Comparison of ENCODE assay signal across 8 cellular contexts in genomic region chr16:73048292-73049050, GRCh38. TPM values are rescaled to one million over a fixed set of nuclear protein-coding genes. Genes with fewer than 3 reads are reported as not detected.
DNase-seq lines count a peak whose midpoint lies in the region; ATAC-seq, FAIRE-seq and TF ChIP-seq lines count a peak whose summit lies in the region.

No MANE protein-coding gene starts in this region.

- peak overlapping the region; percentile 92 for H3K9ac ChIP-seq in HepG2 (ENCODE audit: insufficient read depth, low read depth, low read length)

- H3K9me3 ChIP-seq in breast epithelium (no peaks in the 10 kb centered on the region), HepG2 (ENCODE audit: low read length) (no peaks in the 10 kb centered on the region), tibial nerve (no peaks in the 10 kb centered on the region)

- peaks cover 94% of the 10 kb centered on the region for H3K79me2 ChIP-seq in HepG2 (ENCODE audit: insufficient read depth, low read length)

- peak overlapping the region; percentile 65 to 90 (median 86) for H3K4me3 ChIP-seq in breast epithelium
- peak overlapping the region; percentile 69 to 93 (median 89) for H3K4me3 ChIP-seq in HepG2 (replicated peaks in 1 of 3; ENCODE audit: insufficient read depth in 1 of 3, low read depth in 2 of 3, low read length in 3 of 3)
- H3K4me3 ChIP-seq in tibial nerve, result peak overlapping the region; percentile 71 to 91 (median 81)

- peaks cover 0 to 6% of the 10 kb centered on the region in 2 donors for H3K4me1 ChIP-seq in breast epithelium
- H3K4me1 ChIP-seq in HepG2 (ENCODE audit: insufficient read depth, low read length), result peaks cover 87% of the 10 kb centered on the region
- H3K4me1 ChIP-seq in tibial nerve, result peaks cover 0 to 87% (median 39%) of the 10 kb centered on the region in 4 donors

- H3K27ac ChIP-seq in breast epithelium, result peak overlapping the region; percentile 85 to 94
- H3K27ac ChIP-seq in HepG2 (ENCODE audit: extremely low read length, insufficient read depth, low read length), result peak overlapping the region; percentile 89
- peak overlapping the region; percentile 83 to 99 (median 96) for H3K27ac ChIP-seq in tibial nerve

- no peaks in the 10 kb centered on the region for H3K36me3 ChIP-seq in breast epithelium
- H3K36me3 ChIP-seq in HepG2 (replicated peaks in 1 of 2; ENCODE audit: control insufficient read depth in 1 of 2, insufficient read depth in 2 of 2, low read length in 2 of 2), result no peaks in the 10 kb centered on the region
- no peaks in the 10 kb centered on the region for H3K36me3 ChIP-seq in tibial nerve

- peak overlapping the region; percentile 98 for H3K4me2 ChIP-seq in HepG2 (ENCODE audit: low read depth, low read length)

- in situ Hi-C loops in HepG2 (cut with HindIII; ENCODE audit: extremely low pct_ligation_motif_present, low pct_unique_long_range_greater_than_20kb), result loop anchor here (5.0 kb wide), 1 partner anchor 101 kb away; no protein-coding TSS in a partner anchor

- TF ChIP-seq RAD21 in HepG2 (CRISPR knock-in tag; IDR thresholded peaks at IDR 0.05), result peak; percentile 59

- peak; percentile 8 for FAIRE-seq in HepG2 (lab: Jason Lieb, UNC)

- WGBS in HepG2 (ENCODE audit: low lambda C conversion rate), result 2% methylated on average over 18 of the region's 56 CpGs
- 7 to 19% methylated on average over 15 to 32 of the region's 56 CpGs for WGBS in tibial nerve, 2 donors

- intact Hi-C loops in breast epithelium (cut with DNase I; ENCODE audit: low total_unique reads) (no loop called here), HepG2 (cut with micrococcal nuclease; ENCODE audit: unreplicated experiment) (loop anchor here (2.0 to 10.0 kb wide), 4 partner anchors 28 to 214 kb away; no protein-coding TSS in a partner anchor)

- CTCF ChIA-PET in HepG2 (lab: Yijun Ruan, JAX; ENCODE audit: low intra/inter-chr PET ratio, low total read pairs), result no interaction called here

- POLR2A ChIA-PET in HepG2 (lab: Yijun Ruan, JAX), result interaction anchor here (0.9 to 5.4 kb wide), 9 partner anchors 7 to 171 kb away, joined by 4 to 49 read pairs (median 6); no protein-coding TSS in a partner anchor

- BruUV-seq in HepG2 (replicated peaks; lab: Mats Ljungman, UMichigan), result no TSS peak

- no peak for DNase-seq in breast epithelium (ENCODE audit: low spot score in 2 of 2)
- peak; percentile 84 for DNase-seq in HepG2 (ENCODE audit: low spot score)
- DNase-seq in tibial nerve (ENCODE audit: low spot score in 2 of 2), result peak in 1 of 2 donors; percentile 49
- DNase-seq in occipital lobe (lab: John Stamatoyannopoulos, UW), result no peak

- TF ChIP-seq POLR2A in GM18505 (IDR thresholded peaks at IDR 0.05; ENCODE audit: borderline replicate concordance, extremely low read depth, insufficient read depth, insufficient read length) (no peak), breast epithelium (IDR thresholded peaks at IDR 0.05) (no peak), HepG2 (IDR thresholded peaks at IDR 0.05; ENCODE audit: insufficient read depth in 1 of 2, low read depth in 2 of 2, low read length in 2 of 2) (peak; percentile 63 to 64; a peak in 3 of 4 replicates), tibial nerve (IDR thresholded peaks at IDR 0.05) (no peak)

- H4K20me1 ChIP-seq in HepG2 (ENCODE audit: insufficient read depth, low read length), result peaks cover 2% of the 10 kb centered on the region; the same call in 1 of the 2 replicates

- H3K27me3 ChIP-seq in breast epithelium, result no peaks in the 10 kb centered on the region
- H3K27me3 ChIP-seq in HepG2 (ENCODE audit: control insufficient read depth in 1 of 2, insufficient read depth in 2 of 2, low read length in 2 of 2), result no peaks in the 10 kb centered on the region; a peak in 2 of 5 replicates
- no peaks in the 10 kb centered on the region for H3K27me3 ChIP-seq in tibial nerve

- H2AFZ ChIP-seq in HepG2 (ENCODE audit: low read length), result no peak overlapping the region

- ATAC-seq in GM18505 (IDR thresholded peaks at IDR 0.05; ENCODE audit: unreplicated experiment), result peak; percentile 11
- ATAC-seq in HG03457 (IDR thresholded peaks at IDR 0.05; ENCODE audit: unreplicated experiment), result peak; percentile 60
- ATAC-seq in HepG2, result peak; percentile 78
- no peak for ATAC-seq in GM19035 (IDR thresholded peaks at IDR 0.05; ENCODE audit: unreplicated experiment)
- ATAC-seq in HG03565 (IDR thresholded peaks at IDR 0.05; ENCODE audit: unreplicated experiment), result no peak

- TF ChIP-seq EP300 in HepG2 (IDR thresholded peaks at IDR 0.05; ENCODE audit: low read depth in 2 of 2, low read length in 2 of 2) (peak in 1 of 2 experiments; percentile 62; a peak in 2 of 4 replicates), HepG2 (CRISPR knock-in tag; IDR thresholded peaks at IDR 0.05; ENCODE audit: borderline replicate concordance) (peak; percentile 67; the same call in 1 of the 2 replicates), tibial nerve (IDR thresholded peaks at IDR 0.05) (peak in 1 of 2 donors; percentile 50)

- no peak for TF ChIP-seq CTCF in breast epithelium (IDR thresholded peaks at IDR 0.05)
- TF ChIP-seq CTCF in HepG2 (CRISPR knock-in tag; IDR thresholded peaks at IDR 0.05), result peak; percentile 13; the same call in 1 of the 2 replicates
- TF ChIP-seq CTCF in tibial nerve (IDR thresholded peaks at IDR 0.05), result peak in 2 of 5 experiments; percentile 20 to 44

TF ChIP-seq in HepG2, 621 proteins besides CTCF, POLR2A, EP300 and RAD21 (continues in another document):
- TF ChIP-seq, protein P1, sequence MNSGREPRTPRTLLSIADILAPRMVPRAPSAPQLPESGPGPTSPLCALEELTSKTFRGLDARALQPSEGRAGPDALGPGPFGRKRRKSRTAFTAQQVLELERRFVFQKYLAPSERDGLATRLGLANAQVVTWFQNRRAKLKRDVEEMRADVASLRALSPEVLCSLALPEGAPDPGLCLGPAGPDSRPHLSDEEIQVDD (CRISPR knock-in tag; IDR thresholded peaks at IDR 0.05; ENCODE audit: borderline replicate concordance), result no peak
- TF ChIP-seq PHF20 (CRISPR knock-in tag; IDR thresholded peaks at IDR 0.05) (peak; percentile 68), HBP1 (CRISPR knock-in tag; IDR thresholded peaks at IDR 0.05; ENCODE audit: low read depth) (0 out of 2 replicates have a peak, but pooled peaks have one; percentile 13), ZNF597 (CRISPR knock-in tag; IDR thresholded peaks at IDR 0.05) (no peak)
- TF ChIP-seq, protein P2, sequence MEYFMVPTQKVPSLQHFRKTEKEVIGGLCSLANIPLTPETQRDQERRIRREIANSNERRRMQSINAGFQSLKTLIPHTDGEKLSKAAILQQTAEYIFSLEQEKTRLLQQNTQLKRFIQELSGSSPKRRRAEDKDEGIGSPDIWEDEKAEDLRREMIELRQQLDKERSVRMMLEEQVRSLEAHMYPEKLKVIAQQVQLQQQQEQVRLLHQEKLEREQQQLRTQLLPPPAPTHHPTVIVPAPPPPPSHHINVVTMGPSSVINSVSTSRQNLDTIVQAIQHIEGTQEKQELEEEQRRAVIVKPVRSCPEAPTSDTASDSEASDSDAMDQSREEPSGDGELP (IDR thresholded peaks at IDR 0.05; ENCODE audit: borderline replicate concordance, low read depth), result peak; percentile 34; the same call in 1 of the 2 replicates

RNA-seq across cellular contexts. Expression of gene ZFHX3, which starts 0.5 kb away (rescaled TPM):
- total RNA-seq in breast epithelium (10 to 100 TPM; 10.8 to 36.0 (median 11.8) TPM), HepG2 (2016; rRNA removed; fragmentation: Illumina TruSeq; extraction: Trizol) (6.0 and 12.3 TPM in 2 replicates), tibial nerve (10 to 100 TPM; 36.3 to 44.0 (median 38.1) TPM), occipital lobe (2.3 TPM)
- 1.8 and 1.9 TPM in 2 replicates for total RNA-seq in HepG2 (2016; cell fraction: cytosol; rRNA removed; fragmentation: Illumina TruSeq; extraction: Trizol; ENCODE audit: low read depth)
- 5.6 and 10.6 TPM in 2 replicates for total RNA-seq in HepG2 (2016; cell fraction: insoluble cytoplasmic fraction; rRNA removed; fragmentation: Illumina TruSeq; extraction: Trizol)
- total RNA-seq in HepG2 (2016; cell fraction: membrane; rRNA removed; fragmentation: Illumina TruSeq; extraction: Trizol), result 5.0 and 5.6 TPM in 2 replicates
- 15.3 and 19.7 TPM in 2 replicates for total RNA-seq in HepG2 (2016; cell fraction: nucleus; rRNA removed; fragmentation: Illumina TruSeq; extraction: Trizol)
- polyA plus RNA-seq in HepG2 (2011; rRNA removed), result 5.0 and 5.3 TPM in 2 replicates
- polyA plus RNA-seq in HepG2 (2011; cell fraction: cytosol; rRNA removed), result 3.5 and 4.2 TPM in 2 replicates
- 10.2 and 11.2 TPM in 2 replicates for polyA plus RNA-seq in HepG2 (2011; cell fraction: nucleus; rRNA removed)
- 12.6 and 14.4 TPM in 2 replicates for polyA plus RNA-seq in HepG2 (2012)
- polyA plus RNA-seq in HepG2 (2016; cell fraction: cytosol; fragmentation: Illumina TruSeq; extraction: Trizol; ENCODE audit: low read depth), result 0.31 and 0.36 TPM in 2 replicates
- 8.6 and 11.4 TPM in 2 replicates for polyA plus RNA-seq in HepG2 (2016; cell fraction: insoluble cytoplasmic fraction; fragmentation: Illumina TruSeq; extraction: Trizol; ENCODE audit: low read depth)
- polyA plus RNA-seq in HepG2 (2016; cell fraction: membrane; fragmentation: Illumina TruSeq; extraction: Trizol; ENCODE audit: low read depth), result 1.0 and 1.4 TPM in 2 replicates
- polyA plus RNA-seq in HepG2 (2016; cell fraction: nucleus; fragmentation: Illumina TruSeq; extraction: Trizol; ENCODE audit: insufficient read depth, low read depth), result 16.2 and 17.6 TPM in 2 replicates
- 12.7 and 18.2 TPM in 2 replicates for polyA minus RNA-seq in HepG2 (2011; rRNA and poly(A)+ RNA removed; ENCODE audit: low replicate concordance)
- 16.9 and 20.7 TPM in 2 replicates for polyA minus RNA-seq in HepG2 (2011; cell fraction: cytosol; rRNA and poly(A)+ RNA removed)
- polyA minus RNA-seq in HepG2 (2011; cell fraction: nucleus; rRNA and poly(A)+ RNA removed), result 23.9 and 27.2 TPM in 2 replicates

Comparison
In these comparisons a context has a peak if more than half of its experiments do, and no peak if none do; other contexts are left out.
1. ATAC-seq: peak in GM18505 (single experiment), HG03457 (single experiment) and HepG2 (single experiment); none in GM19035 (single experiment) and HG03565 (single experiment).
2. POLR2A ChIP-seq: peak in HepG2 (2 of 2); none in GM18505 (single experiment), breast epithelium (single experiment) and tibial nerve (0 of 2).
3. Peak in every context shown above with its lines, with median percentiles within 50 percentile points of each other: H3K27ac ChIP-seq and H3K4me3 ChIP-seq.